15 cellular contexts compared by ENCODE assay signal in the genomic region with DNA sequence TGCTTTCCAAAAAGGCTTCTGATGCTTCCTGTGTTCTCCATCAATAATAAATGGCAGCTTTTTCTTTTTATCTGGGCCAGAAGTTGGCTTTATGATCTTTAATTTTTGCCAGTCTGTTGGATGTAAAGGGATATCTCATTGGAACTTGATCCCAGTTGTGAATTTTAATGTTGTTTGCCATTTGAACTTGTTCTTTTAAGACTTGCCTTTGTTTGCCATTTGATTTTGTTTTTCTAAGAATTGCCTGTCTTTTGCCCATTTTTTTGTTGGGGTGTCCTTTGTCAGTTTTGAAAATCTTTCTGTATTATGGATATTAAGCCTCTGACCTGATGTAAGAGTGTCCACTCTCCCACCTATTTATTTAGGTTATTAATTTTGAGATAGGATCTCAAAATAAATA. TPM values are rescaled to one million over a fixed set of nuclear protein-coding genes. Genes with fewer than 3 reads are reported as not detected.
A peak's percentile ranks its signal among the peaks of the same experiment; 100 is the strongest.
DNase-seq lines count a peak whose midpoint lies in the region; ATAC-seq and TF ChIP-seq lines count a peak whose summit lies in the region.
"Had no signal": no experiment of that assay in that cellular context is flagged by ENCODE, and none has a peak within 500 bp of the region (broad histone marks: within the 10 kb centered on the region; RNA-seq: fewer than 3 reads in every experiment).

No MANE protein-coding gene starts in this region.

- H3K36me3 Mint-ChIP-seq in activated T-cell treated with anti-CD3 and anti-CD28 coated beads, Interleukin-2, amount 50 U/mL, for 24 hours (ENCODE audit: low read depth), result peaks cover 71% of the 10 kb centered on the region
- H3K36me3 Mint-ChIP-seq in mesothelial cell of epicardium, result peaks cover 4% of the 10 kb centered on the region

- H3K4me3 ChIP-seq in HEK293 (ENCODE audit: low read depth, low read length) (no peak overlapping the region), GM23248 (no peak overlapping the region)

- H3K36me3 ChIP-seq in HEK293 (ENCODE audit: control insufficient read depth in 2 of 2, insufficient read depth in 1 of 2, low read length in 2 of 2), result no peaks in the 10 kb centered on the region
- H3K36me3 ChIP-seq in GM23248 (ENCODE audit: low read depth), result 0 out of 2 replicates have a peak, but pooled peaks cover 2% of the 10 kb centered on the region

- H3K9me3 ChIP-seq in HEK293 (ENCODE audit: control insufficient read depth, insufficient read depth, low read depth, low read length) (no peaks in the 10 kb centered on the region), GM23248 (ENCODE audit: low read depth) (no peaks in the 10 kb centered on the region)

- H4K20me1 ChIP-seq in GM23248 (ENCODE audit: insufficient read depth), result peaks cover 36% of the 10 kb centered on the region

- no peak for DNase-seq in activated T-cell treated with anti-CD3 and anti-CD28 coated beads, Interleukin-2, amount 50 U/mL, for 24 hours
- DNase-seq in activated T-cell treated with anti-CD3 and anti-CD28 coated beads, Interleukin-2, amount 50 U/mL, for 48 hours, result no peak
- DNase-seq in mesothelial cell of epicardium (ENCODE audit: low spot score in 2 of 2, unreplicated experiment in 2 of 2) (no peak), GM23248 (no peak)
- no peak for DNase-seq in stimulated activated naive CD8-positive, alpha-beta T cell treated with anti-CD3 and anti-CD28 coated beads, Interleukin-15, amount 100 ng/mL, for 72 hours
- DNase-seq: CD8-positive, alpha-beta memory T cell; KBM-7; NCI-H187; NCI-H2107; NCI-H510A treated with DMSO at 0.1 percent for 48 hours; NCI-H82; SHP77 had no signal

- in situ Hi-C loops in GM23248 (cut with MboI), result no loop called here

- ATAC-seq in stimulated activated naive CD8-positive, alpha-beta T cell treated with anti-CD3 and anti-CD28 coated beads, Interleukin-15, amount 100 ng/mL, for 72 hours, result no peak
- ATAC-seq in HG03159 (IDR thresholded peaks at IDR 0.05; ENCODE audit: unreplicated experiment), result no peak
- ATAC-seq: HepG2 had no signal

- CTCF ChIA-PET in HEK293 (lab: Yijun Ruan, JAX), result no interaction called here

- H3K4me1 ChIP-seq in HEK293 (ENCODE audit: control insufficient read depth, insufficient read depth, low read length) (peaks cover 5% of the 10 kb centered on the region; the same call in 1 of the 2 replicates), GM23248 (ENCODE audit: insufficient read depth) (peaks cover 14% of the 10 kb centered on the region; the same call in 1 of the 2 replicates)

- TF ChIP-seq CTCF in HEK293 (tag by site-specific recombination; IDR thresholded peaks at IDR 0.05) (no peak), mesothelial cell of epicardium (IDR thresholded peaks at IDR 0.05; ENCODE audit: unreplicated experiment) (no peak)

- peaks cover 100% of the 10 kb centered on the region for H3K79me2 ChIP-seq in GM23248 (ENCODE audit: insufficient read depth)

- no peaks in the 10 kb centered on the region for H3F3A ChIP-seq in GM23248 (ENCODE audit: insufficient read depth)

- no peaks in the 10 kb centered on the region for H3K9me2 ChIP-seq in GM23248 (ENCODE audit: insufficient read depth)

- H2AFZ ChIP-seq in GM23248, result no peak overlapping the region

- H3K27ac Mint-ChIP-seq in activated T-cell treated with anti-CD3 and anti-CD28 coated beads, Interleukin-2, amount 50 U/mL, for 24 hours, result peak overlapping the region; percentile 69
- H3K27ac Mint-ChIP-seq in mesothelial cell of epicardium, result peak overlapping the region; percentile 68
- H3K27ac Mint-ChIP-seq in stimulated activated naive CD8-positive, alpha-beta T cell treated with anti-CD3 and anti-CD28 coated beads, Interleukin-15, amount 100 ng/mL, for 72 hours, result peak overlapping the region; percentile 7 to 74

- H3K4me2 ChIP-seq in GM23248 (ENCODE audit: unreplicated experiment), result no peak overlapping the region

- H3K27me3 Mint-ChIP-seq in activated T-cell treated with anti-CD3 and anti-CD28 coated beads, Interleukin-2, amount 50 U/mL, for 24 hours, result no peaks in the 10 kb centered on the region
- H3K27me3 Mint-ChIP-seq in mesothelial cell of epicardium (ENCODE audit: low read depth), result no peaks in the 10 kb centered on the region
- no peaks in the 10 kb centered on the region for H3K27me3 Mint-ChIP-seq in stimulated activated naive CD8-positive, alpha-beta T cell treated with anti-CD3 and anti-CD28 coated beads, Interleukin-15, amount 100 ng/mL, for 72 hours

- H3K27ac ChIP-seq in HEK293 (ENCODE audit: extremely low read depth, low read depth, low read length) (no peak overlapping the region), GM23248 (no peak overlapping the region)

- POLR2A ChIA-PET in HEK293 (lab: Yijun Ruan, JAX), result no interaction called here

- peaks cover 82% of the 10 kb centered on the region for H3K4me1 Mint-ChIP-seq in activated T-cell treated with anti-CD3 and anti-CD28 coated beads, Interleukin-2, amount 50 U/mL, for 24 hours (ENCODE audit: low read depth)
- peaks cover 31% of the 10 kb centered on the region for H3K4me1 Mint-ChIP-seq in mesothelial cell of epicardium
- H3K4me1 Mint-ChIP-seq in stimulated activated naive CD8-positive, alpha-beta T cell treated with anti-CD3 and anti-CD28 coated beads, Interleukin-15, amount 100 ng/mL, for 72 hours, result peaks cover 48% of the 10 kb centered on the region

- H3K27me3 ChIP-seq in GM23248 (replicated peaks; ENCODE audit: insufficient read depth), result no peaks in the 10 kb centered on the region

- no peaks in the 10 kb centered on the region for H3K9me3 Mint-ChIP-seq in activated T-cell treated with anti-CD3 and anti-CD28 coated beads, Interleukin-2, amount 50 U/mL, for 24 hours
- H3K9me3 Mint-ChIP-seq in mesothelial cell of epicardium, result no peaks in the 10 kb centered on the region
- H3K9me3 Mint-ChIP-seq in stimulated activated naive CD8-positive, alpha-beta T cell treated with anti-CD3 and anti-CD28 coated beads, Interleukin-15, amount 100 ng/mL, for 72 hours, result no peaks in the 10 kb centered on the region
- H3K9me3 Mint-ChIP-seq: CD8-positive, alpha-beta memory T cell had no signal

- no peak overlapping the region for H3K4me3 Mint-ChIP-seq in activated T-cell treated with anti-CD3 and anti-CD28 coated beads, Interleukin-2, amount 50 U/mL, for 24 hours
- H3K4me3 Mint-ChIP-seq in mesothelial cell of epicardium, result no peak overlapping the region
- H3K4me3 Mint-ChIP-seq in stimulated activated naive CD8-positive, alpha-beta T cell treated with anti-CD3 and anti-CD28 coated beads, Interleukin-15, amount 100 ng/mL, for 72 hours, result no peak overlapping the region

- no peak overlapping the region for H3K9ac ChIP-seq in GM23248

TF ChIP-seq in HEK293, 187 proteins besides CTCF, POLR2A, EP300 and RAD21:
- TF ChIP-seq FEZF1 (tag by site-specific recombination; IDR thresholded peaks at IDR 0.05) (peak; percentile 91), ZNF654 (tag by site-specific recombination; IDR thresholded peaks at IDR 0.05; ENCODE audit: low read depth) (no peak)
TF ChIP-seq in HEK293: peak in this region for 1.

RNA-seq across cellular contexts. Expression of gene FXR1, which starts 9.8 kb away (rescaled TPM):
- total RNA-seq in mesothelial cell of epicardium, result 208 to 216 TPM (median 211 TPM) in 3 replicates
- total RNA-seq in GM23248 (2014; rRNA removed; shearing (Covaris generic)), result 83.7 and 105 TPM in 2 replicates
- 36.3 and 38.7 TPM in 2 replicates for polyA plus RNA-seq in GM23248 (2016; fragmentation: Nextera tagmentation; extraction: Ambion mirVana)
